In the genomic region with DNA sequence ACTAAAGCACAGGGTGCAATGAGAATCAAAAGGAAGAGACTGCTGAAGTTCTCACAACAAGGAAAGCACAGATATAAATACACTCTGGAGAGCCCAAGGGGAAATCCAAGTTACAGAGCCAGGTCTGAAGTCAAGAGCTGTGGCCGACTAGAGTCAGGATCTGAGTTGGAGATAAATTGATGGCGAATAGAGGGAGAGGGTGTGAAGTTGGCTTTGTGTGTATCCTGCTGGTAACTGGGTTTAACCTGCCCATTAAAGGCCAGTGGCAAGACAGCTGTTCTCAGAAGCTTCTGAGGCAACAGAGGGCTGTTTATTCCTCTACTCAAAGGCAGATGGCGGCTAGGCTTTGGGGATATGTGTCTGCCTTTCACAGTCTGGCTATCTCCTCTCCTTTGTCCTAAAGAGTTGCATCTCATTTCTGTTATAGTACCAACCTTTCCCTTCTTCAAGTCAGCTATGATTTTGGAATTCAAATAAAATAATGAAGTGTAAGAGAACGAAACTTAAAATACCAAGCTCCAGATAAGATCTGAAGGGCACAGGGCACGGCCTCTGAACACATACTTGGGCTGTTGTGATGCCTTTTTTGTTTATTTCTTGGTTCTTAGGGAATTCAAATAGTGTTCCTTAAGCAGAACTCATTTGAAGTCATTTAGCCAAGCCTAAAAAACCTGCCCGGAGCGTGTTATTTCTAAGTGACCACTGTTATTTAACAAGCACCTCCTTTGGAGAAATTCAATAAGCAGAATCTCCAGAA, we compare ENCODE assay signal across 15 cellular contexts.
DNase-seq lines count a peak whose midpoint lies in the region; ATAC-seq, FAIRE-seq and TF ChIP-seq lines count a peak whose summit lies in the region.
"Had no signal": no experiment of that assay in that cellular context is flagged by ENCODE, and none has a peak within 500 bp of the region (broad histone marks: within the 10 kb centered on the region; RNA-seq: fewer than 3 reads in every experiment).

No MANE protein-coding gene starts in this region.

- DNase-seq in Caco-2 (no peak), mesenchymal stem cell (peak; percentile 70), GM19239 (ENCODE audit: insufficient read length, low spot score) (no peak), GOT3 (lab: John Stamatoyannopoulos, UW) (no peak)
- DNase-seq in activated CD8-positive, alpha-beta memory T cell treated with anti-CD3 and anti-CD28 coated beads for 24 hours: no peak
- DNase-seq: activated T-cell treated with anti-CD3 and anti-CD28 coated beads, Interleukin-2, amount 50 U/mL, for 4 hours; DMS79; naive thymus-derived CD4-positive, alpha-beta T cell; NCI-H2107; WERI-Rb-1 had no signal

- H3K4me2 ChIP-seq in mesenchymal stem cell (ENCODE audit: low read length, poor library complexity, severe bottlenecking): no peak overlapping the region

- no peaks in the 10 kb centered on the region for H3K9me3 ChIP-seq in Caco-2
- no peaks in the 10 kb centered on the region for H3K9me3 ChIP-seq in mesenchymal stem cell (ENCODE audit: control insufficient read depth, low read length)
- H3K9me3 ChIP-seq: SJSA1 had no signal

- H3K9me3 Mint-ChIP-seq in Caco-2 (ENCODE audit: unreplicated experiment): no peaks in the 10 kb centered on the region
- H3K9me3 Mint-ChIP-seq: activated T-cell treated with anti-CD3 and anti-CD28 coated beads, Interleukin-2, amount 50 U/mL, for 4 hours had no signal

- H3K27me3 Mint-ChIP-seq in Caco-2 (ENCODE audit: insufficient read depth, unreplicated experiment): no peaks in the 10 kb centered on the region

- no peak for FAIRE-seq in GM19239 (lab: Jason Lieb, UNC)

- H4K8ac ChIP-seq in mesenchymal stem cell (ENCODE audit: low read length): peak overlapping the region; percentile 60

- peak overlapping the region in 1 of 2 experiments; percentile 73 for H2BK12ac ChIP-seq in mesenchymal stem cell (ENCODE audit: low read length in 2 of 2)

- H3K27me3 ChIP-seq in Caco-2 (replicated peaks; ENCODE audit: control insufficient read depth, insufficient read depth, low read length) (no peaks in the 10 kb centered on the region), mesenchymal stem cell (ENCODE audit: control insufficient read depth in 1 of 2, insufficient read depth in 1 of 2, low read length in 2 of 2) (no peaks in the 10 kb centered on the region)
- H3K27me3 ChIP-seq: SJSA1 had no signal

- no peak overlapping the region for H3K4me3 ChIP-seq in Caco-2 (ENCODE audit: low read depth, low read length)
- no peak overlapping the region for H3K4me3 ChIP-seq in mesenchymal stem cell (ENCODE audit: insufficient read depth in 1 of 2, low read depth in 1 of 2, low read length in 2 of 2)
- H3K4me3 ChIP-seq: SJSA1 had no signal

- no peak overlapping the region for H3K4ac ChIP-seq in mesenchymal stem cell (ENCODE audit: low read depth in 1 of 2, low read length in 2 of 2)

- H3K4me1 Mint-ChIP-seq in Caco-2 (ENCODE audit: low read depth, unreplicated experiment): peaks cover 41% of the 10 kb centered on the region
- H3K4me1 Mint-ChIP-seq: naive thymus-derived CD4-positive, alpha-beta T cell had no signal

- peak overlapping the region; percentile 48 for H3K27ac Mint-ChIP-seq in Caco-2 (ENCODE audit: unreplicated experiment)
- H3K27ac Mint-ChIP-seq: naive thymus-derived CD4-positive, alpha-beta T cell had no signal

- no peak overlapping the region for H3K23ac ChIP-seq in mesenchymal stem cell (ENCODE audit: low read length in 2 of 2)

- TF ChIP-seq CTCF in Caco-2 (IDR thresholded peaks at IDR 0.05; ENCODE audit: insufficient read depth in 1 of 2, low read depth in 1 of 2, low read length in 1 of 2, severe bottlenecking in 1 of 2, unreplicated experiment in 1 of 2): no peak

- H2BK120ac ChIP-seq in mesenchymal stem cell (ENCODE audit: low read depth, low read length): no peak overlapping the region

- WGBS in mesenchymal stem cell: 51% methylated on average over 6 of the region's 7 CpGs

- H3K27ac ChIP-seq in angular gyrus (ENCODE audit: low read depth, low read length) (peak overlapping the region; percentile 5), mesenchymal stem cell (ENCODE audit: low read length, poor library complexity, severe bottlenecking) (no peak overlapping the region)
- H3K27ac ChIP-seq: epithelial cell of prostate, SJSA1, WERI-Rb-1 had no signal

- no peak overlapping the region for H3K4me3 Mint-ChIP-seq in Caco-2 (ENCODE audit: unreplicated experiment)
- H3K4me3 Mint-ChIP-seq: activated T-cell treated with anti-CD3 and anti-CD28 coated beads, Interleukin-2, amount 50 U/mL, for 4 hours; naive thymus-derived CD4-positive, alpha-beta T cell had no signal

- H2AK5ac ChIP-seq in mesenchymal stem cell (ENCODE audit: low read length, severe bottlenecking): peak overlapping the region; percentile 10

- no peak overlapping the region for H4K91ac ChIP-seq in mesenchymal stem cell (ENCODE audit: low read length)

- peak overlapping the region; percentile 38 to 81 for H3K18ac ChIP-seq in mesenchymal stem cell (ENCODE audit: low read depth in 1 of 2, low read length in 2 of 2)

- no peaks in the 10 kb centered on the region for H3K36me3 ChIP-seq in Caco-2 (ENCODE audit: control insufficient read depth, insufficient read depth, low read length)
- no peaks in the 10 kb centered on the region for H3K36me3 ChIP-seq in mesenchymal stem cell (ENCODE audit: control insufficient read depth in 1 of 2, insufficient read depth in 2 of 2, low read depth in 1 of 2, low read length in 2 of 2)
- H3K36me3 ChIP-seq: SJSA1, WERI-Rb-1 had no signal

- H3K4me1 ChIP-seq in Caco-2 (peaks cover 47% of the 10 kb centered on the region), mesenchymal stem cell (ENCODE audit: control insufficient read depth, insufficient read depth, low read depth, low read length) (peaks cover 3% of the 10 kb centered on the region)

- no TSS peak for BruUV-seq in Caco-2 (replicated peaks; lab: Mats Ljungman, UMichigan)

- peaks cover 28% of the 10 kb centered on the region for H3K79me1 ChIP-seq in mesenchymal stem cell (replicated peaks; ENCODE audit: low read length, poor library complexity, severe bottlenecking)

- intact Hi-C loops in Caco-2 (cut with micrococcal nuclease; ENCODE audit: unreplicated experiment): no loop called here

- no peak overlapping the region for H3K9ac ChIP-seq in mesenchymal stem cell (ENCODE audit: low read length)

- peaks cover 27% of the 10 kb centered on the region for H3K36me3 Mint-ChIP-seq in Caco-2 (ENCODE audit: insufficient read depth, unreplicated experiment)
- H3K36me3 Mint-ChIP-seq: naive thymus-derived CD4-positive, alpha-beta T cell had no signal

- CTCF ChIA-PET in Caco-2 (lab: Charles Lee): no interaction called here

- H2BK15ac ChIP-seq in mesenchymal stem cell (ENCODE audit: low read depth, poor library complexity, severe bottlenecking): no peak overlapping the region

- POLR2A ChIA-PET in Caco-2 (lab: Charles Lee): no interaction called here

- no peak overlapping the region for H2BK5ac ChIP-seq in mesenchymal stem cell (ENCODE audit: low read depth, low read length, poor library complexity, severe bottlenecking)

- H3K14ac ChIP-seq in mesenchymal stem cell (ENCODE audit: low read length in 2 of 2): no peak overlapping the region

- ATAC-seq in HG02610 (IDR thresholded peaks at IDR 0.05; ENCODE audit: unreplicated experiment) (peak; percentile 75), HG02973 (IDR thresholded peaks at IDR 0.05; ENCODE audit: unreplicated experiment) (no peak)
- ATAC-seq: activated T-cell treated with anti-CD3 and anti-CD28 coated beads, Interleukin-2, amount 50 U/mL, for 4 hours; naive thymus-derived CD4-positive, alpha-beta T cell had no signal

- H2AFZ ChIP-seq in mesenchymal stem cell (ENCODE audit: low read depth, low read length): no peak overlapping the region
